Comparison of ENCODE assay signal across 17 cellular contexts in the genomic region with DNA sequence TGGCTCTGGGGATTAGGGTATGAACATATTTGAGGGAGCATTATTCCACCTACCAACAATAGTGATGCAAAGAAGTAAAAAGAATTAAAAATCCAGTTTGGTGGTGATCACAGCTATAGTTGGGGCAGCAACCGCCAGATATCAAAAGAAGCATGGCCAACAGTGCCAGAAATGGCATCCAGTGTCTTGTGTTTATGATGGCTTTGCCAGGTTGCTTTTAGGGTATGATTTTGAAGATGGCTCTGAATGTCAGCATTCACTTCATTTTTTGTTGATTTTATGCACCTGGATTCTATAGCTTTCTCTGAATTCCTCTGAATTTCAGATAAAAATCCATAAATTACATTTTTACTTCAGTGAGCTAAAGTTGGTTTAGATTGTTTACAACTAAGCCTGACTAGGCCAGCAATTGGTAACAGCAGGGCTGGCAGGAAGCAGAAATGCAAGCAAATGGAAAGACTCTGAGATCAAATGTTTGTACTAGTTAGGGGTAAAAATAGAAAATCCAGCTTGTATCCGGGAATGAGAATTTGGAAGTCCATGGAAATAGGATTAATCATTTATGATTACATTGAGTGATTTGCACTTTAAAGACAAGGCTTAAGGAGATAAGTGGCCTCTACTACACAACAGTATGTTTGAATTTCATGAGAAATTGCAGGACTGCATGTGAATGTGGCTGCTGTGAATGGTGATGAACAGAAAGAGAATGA. TPM values are rescaled to one million over a fixed set of nuclear protein-coding genes. Genes with fewer than 3 reads are reported as not detected.
DNase-seq lines count a peak whose midpoint lies in the region; ATAC-seq and TF ChIP-seq lines count a peak whose summit lies in the region.
"Had no signal": no experiment of that assay in that cellular context is flagged by ENCODE, and none has a peak within 500 bp of the region (broad histone marks: within the 10 kb centered on the region; RNA-seq: fewer than 3 reads in every experiment).

No MANE protein-coding gene starts in this region.

- no peak overlapping the region for H3K4me3 ChIP-seq in AG04450 (ENCODE audit: low read depth, low read length)
- no peak overlapping the region for H3K4me3 ChIP-seq in MG63
- no peak overlapping the region for H3K4me3 ChIP-seq in fibroblast of mammary gland (ENCODE audit: control insufficient read depth, low read depth, low read length)
- H3K4me3 ChIP-seq in neuronal stem cell (ENCODE audit: low read length in 2 of 2): no peak overlapping the region
- no peak overlapping the region for H3K4me3 ChIP-seq in thyroid gland (replicated peaks in 1 of 3)
- H3K4me3 ChIP-seq: upper lobe of left lung had no signal

- H2AFZ ChIP-seq in neuronal stem cell (ENCODE audit: low read length): peak overlapping the region; percentile 57

- H3K9me3 ChIP-seq in AG04450 (ENCODE audit: control insufficient read depth, insufficient read depth, low read length) (no peaks in the 10 kb centered on the region), MG63 (no peaks in the 10 kb centered on the region), neuronal stem cell (replicated peaks in 1 of 2; ENCODE audit: control insufficient read depth in 2 of 2, insufficient read depth in 1 of 2, low read depth in 1 of 2, low read length in 2 of 2) (no peaks in the 10 kb centered on the region), thyroid gland (no peaks in the 10 kb centered on the region)
- H3K9me3 ChIP-seq: upper lobe of left lung had no signal

- CTCF ChIA-PET in AG04450 (lab: Charles Lee): interaction anchor here (1.2 kb wide), 1 partner anchor 490 kb away, joined by 3 read pairs; no protein-coding TSS in a partner anchor

- no peak overlapping the region for H4K8ac ChIP-seq in neuronal stem cell (ENCODE audit: low read depth, low read length)

- H3K14ac ChIP-seq in neuronal stem cell (ENCODE audit: low read length): no peak overlapping the region

- H3K23ac ChIP-seq in neuronal stem cell (ENCODE audit: low read depth, low read length, poor library complexity): no peak overlapping the region

- no peaks in the 10 kb centered on the region for H3K79me1 ChIP-seq in neuronal stem cell (ENCODE audit: low read depth, low read length)

- no peak overlapping the region for H3K4ac ChIP-seq in neuronal stem cell (ENCODE audit: low read length)

- H3K4me1 ChIP-seq in neuronal stem cell (ENCODE audit: control insufficient read depth in 2 of 2, insufficient read depth in 1 of 2, low read depth in 1 of 2, low read length in 2 of 2): peaks cover 0 to 13% of the 10 kb centered on the region in 2 donors
- H3K4me1 ChIP-seq in thyroid gland: no peaks in the 10 kb centered on the region
- H3K4me1 ChIP-seq: upper lobe of left lung had no signal

- no peak overlapping the region for H3K18ac ChIP-seq in neuronal stem cell (ENCODE audit: low read length)

- H3K36me3 ChIP-seq in MG63 (peaks cover 10% of the 10 kb centered on the region), neuronal stem cell (replicated peaks in 1 of 2; ENCODE audit: control insufficient read depth in 2 of 2, insufficient read depth in 2 of 2, low read length in 2 of 2) (no peaks in the 10 kb centered on the region), thyroid gland (peaks cover 0 to 2% of the 10 kb centered on the region in 2 donors)
- H3K36me3 ChIP-seq: upper lobe of left lung had no signal

- no peak overlapping the region for H2BK12ac ChIP-seq in neuronal stem cell (ENCODE audit: low read length)

- ATAC-seq in GM18907 (IDR thresholded peaks at IDR 0.05; ENCODE audit: unreplicated experiment): no peak
- no peak for ATAC-seq in GM19455 (IDR thresholded peaks at IDR 0.05; ENCODE audit: unreplicated experiment)
- ATAC-seq: activated CD8-positive, alpha-beta T cell treated with anti-CD3 and anti-CD28 coated beads for 36 hours had no signal

- H2BK120ac ChIP-seq in neuronal stem cell (ENCODE audit: low read depth, low read length): no peak overlapping the region

- no peaks in the 10 kb centered on the region for H3K27me3 ChIP-seq in AG04450 (ENCODE audit: control insufficient read depth, insufficient read depth, low read length)
- H3K27me3 ChIP-seq in MG63: no peaks in the 10 kb centered on the region
- H3K27me3 ChIP-seq in neuronal stem cell (ENCODE audit: control insufficient read depth in 3 of 3, insufficient read depth in 3 of 3, low read depth in 1 of 3, low read length in 3 of 3): no peaks in the 10 kb centered on the region
- H3K27me3 ChIP-seq in thyroid gland: no peaks in the 10 kb centered on the region
- H3K27me3 ChIP-seq: upper lobe of left lung had no signal

- no CpG with 5 or more reads among the region's 2 CpGs for WGBS in neuronal stem cell (ENCODE audit: extremely low coverage in 2 of 2, insufficient read length in 2 of 2, insufficient replicate concordance in 1 of 2), 2 donors
- 68 to 70% methylated on average over 2 of the region's 2 CpGs for WGBS in thyroid gland, 2 donors

- POLR2A ChIA-PET in AG04450 (lab: Yijun Ruan, JAX): interaction anchor here (0.7 to 1.0 kb wide), 2 partner anchors 30 to 130 kb away, joined by 3 to 4 read pairs; no protein-coding TSS in a partner anchor

- TF ChIP-seq POLR2A in thyroid gland (IDR thresholded peaks at IDR 0.05): no peak

- no peak for TF ChIP-seq CTCF in AG04450 (IDR thresholded peaks at IDR 0.05; ENCODE audit: low read depth, low read length)
- TF ChIP-seq CTCF in fibroblast of mammary gland (conservative IDR thresholded peaks at IDR 0.05; ENCODE audit: control insufficient read depth, insufficient read depth, low read depth, low read length): no peak
- no peak for TF ChIP-seq CTCF in thyroid gland (IDR thresholded peaks at IDR 0.05)

- no peak overlapping the region for H3K4me2 ChIP-seq in neuronal stem cell (ENCODE audit: insufficient read depth, low read length, poor library complexity, severe bottlenecking)

- H4K91ac ChIP-seq in neuronal stem cell (ENCODE audit: low read depth, low read length, poor library complexity): no peak overlapping the region

- DNase-seq in AG04450 (ENCODE audit: low read depth, low spot score) (peak; percentile 51), MG63 (peak; percentile 41), fibroblast of mammary gland (ENCODE audit: low read depth) (peak; percentile 65), neuronal stem cell (ENCODE audit: low spot score) (no peak), thyroid gland (no peak), AG20443 (ENCODE audit: low spot score) (no peak)
- DNase-seq: activated CD8-positive, alpha-beta T cell treated with anti-CD3 and anti-CD28 coated beads for 36 hours; activated gamma-delta T cell; cerebellar nuclear complex; DMS 273 treated with DMSO at 0.1 percent for 48 hours; immature natural killer cell; KBM-7; naive B cell; NCI-H1417 treated with DMSO at 0.1 percent for 48 hours; upper lobe of left lung had no signal

- intact Hi-C loops in thyroid gland (cut with DNase I): no loop called here

- H2AK5ac ChIP-seq in neuronal stem cell (ENCODE audit: low read depth, low read length): no peak overlapping the region

- no peak overlapping the region for H3K9ac ChIP-seq in neuronal stem cell (ENCODE audit: low read depth, low read length, poor library complexity)

- H3K27ac ChIP-seq in AG04450 (ENCODE audit: low read depth, low read length) (peak overlapping the region; percentile 40), neuronal stem cell (replicated peaks; ENCODE audit: low read length) (no peak overlapping the region), thyroid gland (no peak overlapping the region)

- H2BK15ac ChIP-seq in neuronal stem cell (ENCODE audit: low read length): no peak overlapping the region

- no peak overlapping the region for H2BK5ac ChIP-seq in neuronal stem cell (ENCODE audit: low read length)

RNA-seq across cellular contexts. Expression of a gene that starts 40.4 kb away (rescaled TPM):
- 1,314 and 1,396 TPM in 2 replicates for polyA plus RNA-seq in AG04450 (2011; rRNA removed)
- polyA minus RNA-seq in AG04450 (2011; rRNA and poly(A)+ RNA removed): 1,277 and 1,281 TPM in 2 replicates
- total RNA-seq in MG63 (2014; rRNA removed; shearing (Covaris generic); ENCODE audit: low replicate concordance): 104 and 106 TPM in 2 replicates
- polyA plus RNA-seq in neuronal stem cell (2013, experiment 1 of 2): 0.06 TPM
- 0.11 TPM for polyA plus RNA-seq in neuronal stem cell (2013, experiment 2 of 2)
- 100 to 1,000 TPM in 1 of 4 donors, 10 to 100 TPM in 3; 36.4 to 151 (median 62.3) TPM for total RNA-seq in thyroid gland
- total RNA-seq: activated CD8-positive, alpha-beta T cell treated with anti-CD3 and anti-CD28 coated beads for 36 hours had no signal
- polyA plus RNA-seq: immature natural killer cell had no signal

Comparison
In these comparisons a context has a peak if more than half of its experiments do, and no peak if none do; other contexts are left out.
1. DNase-seq: peak in AG04450 (single experiment), MG63 (single experiment) and fibroblast of mammary gland (single experiment); none in neuronal stem cell (single experiment), thyroid gland (0 of 2) and AG20443 (single experiment).